ENCODE assay signal across 8 cellular contexts in genomic region chr10:122373713-122374112, GRCh38. TPM values are rescaled to one million over a fixed set of nuclear protein-coding genes. Genes with fewer than 3 reads are reported as not detected.
DNase-seq lines count a peak whose midpoint lies in the region; ATAC-seq, FAIRE-seq and TF ChIP-seq lines count a peak whose summit lies in the region.

No MANE protein-coding gene starts in this region.

- WGBS in A549 (ENCODE audit: missing lambda C conversion rate): 2% methylated on average over 12 of the region's 12 CpGs
- WGBS in GM12878 (ENCODE audit: insufficient coverage, insufficient replicate concordance, low lambda C conversion rate, missing lambda C conversion rate): 33% methylated on average over 12 of the region's 12 CpGs
- 5% methylated on average over 12 of the region's 12 CpGs for WGBS in suprapubic skin

- RAD21 ChIA-PET in GM12878 (lab: Charles Lee; ENCODE audit: unreplicated experiment): no interaction called here

- in situ Hi-C loops in GM12878 (cut with MboI): no loop called here

- TF ChIP-seq RAD21 in A549 (conservative IDR thresholded peaks at IDR 0.05 in 1 of 2, IDR thresholded peaks at IDR 0.05 in 1 of 2) (no peak), GM12878 (IDR thresholded peaks at IDR 0.05; ENCODE audit: insufficient read depth, low read depth, low read length) (no peak)

- H3K79me2 ChIP-seq in GM12878 (ENCODE audit: control insufficient read depth, insufficient read depth, low read length): no peaks in the 10 kb centered on the region

- H3K36me3 ChIP-seq in GM12878 (ENCODE audit: control insufficient read depth in 2 of 2, insufficient read depth in 2 of 2, low read length in 1 of 2) (no peaks in the 10 kb centered on the region), suprapubic skin (no peaks in the 10 kb centered on the region)

- H3K4me3 ChIP-seq in A549: peak overlapping the region; percentile 49
- H3K4me3 ChIP-seq in GM12878: no peak overlapping the region
- H3K4me3 ChIP-seq in suprapubic skin: peak overlapping the region; percentile 98

- TF ChIP-seq POLR2A in A549 (IDR thresholded peaks at IDR 0.05; ENCODE audit: low read length) (no peak), GM12878 (IDR thresholded peaks at IDR 0.05; ENCODE audit: low read depth, low read length) (no peak), suprapubic skin (IDR thresholded peaks at IDR 0.05) (no peak)

- SMC1A ChIA-PET in GM12878 (lab: Charles Lee; ENCODE audit: uncharacterized antibody, unreplicated experiment): interaction anchor here (2.1 kb wide), 1 partner anchor 62 kb away, joined by 8 read pairs; no protein-coding TSS in a partner anchor

- no TSS peak for BruUV-seq in GM12878 (replicated peaks; lab: Mats Ljungman, UMichigan)

- TF ChIP-seq CTCF in A549 (IDR thresholded peaks at IDR 0.05): no peak
- TF ChIP-seq CTCF in GM12878 (IDR thresholded peaks at IDR 0.05 in 2 of 3, conservative IDR thresholded peaks at IDR 0.05 in 1 of 3; ENCODE audit: control insufficient read depth in 2 of 3, extremely low read depth in 1 of 3, insufficient read depth in 1 of 3, low read depth in 3 of 3, low read length in 3 of 3): no peak
- TF ChIP-seq CTCF in suprapubic skin (IDR thresholded peaks at IDR 0.05): no peak

- H3K4me1 ChIP-seq in A549 (peaks cover 34% of the 10 kb centered on the region), GM12878 (ENCODE audit: control insufficient read depth, insufficient read depth, low read length) (peaks cover 6% of the 10 kb centered on the region), suprapubic skin (peaks cover 50% of the 10 kb centered on the region)

- H2AFZ ChIP-seq in GM12878 (ENCODE audit: control insufficient read depth, low read depth, low read length): no peak overlapping the region

- no peak for FAIRE-seq in A549 (lab: Jason Lieb, UNC)
- no peak for FAIRE-seq in GM12878 (lab: Jason Lieb, UNC)

- intact Hi-C loops in GM12878 (cut with micrococcal nuclease; ENCODE audit: unreplicated experiment): no loop called here

- H3K9ac ChIP-seq in GM12878 (ENCODE audit: control insufficient read depth, insufficient read depth, low read length): no peak overlapping the region

- H3K4me2 ChIP-seq in A549: peak overlapping the region; percentile 87
- peak overlapping the region; percentile 26; the same call in 1 of the 2 replicates for H3K4me2 ChIP-seq in GM12878 (ENCODE audit: control insufficient read depth, insufficient read depth)

- peak; percentile 16 to 31 for DNase-seq in A549 (ENCODE audit: low read depth in 1 of 2, low spot score in 1 of 2)
- DNase-seq in HK-2 (ENCODE audit: unreplicated experiment): peak; percentile 15
- no peak for DNase-seq in GM12878 (ENCODE audit: low read depth, low spot score)
- peak; percentile 26 for DNase-seq in kidney tubule cell (ENCODE audit: low spot score)
- no peak for DNase-seq in suprapubic skin (ENCODE audit: low spot score in 2 of 2)
- DNase-seq in middle frontal gyrus (ENCODE audit: extremely low spot score, low spot score): no peak
- no peak for DNase-seq in activated CD4-positive, CD25-positive, alpha-beta regulatory T cell (lab: John Stamatoyannopoulos, UW)

- POLR2A ChIA-PET in A549 (lab: Yijun Ruan, JAX): interaction anchor here (0.6 to 2.7 kb wide), 10 partner anchors 11 to 445 kb away, joined by 3 to 22 read pairs (median 4); no protein-coding TSS in a partner anchor
- POLR2A ChIA-PET in GM12878 (lab: Charles Lee): no interaction called here

- peaks cover 0 to 15% of the 10 kb centered on the region in 2 experiments; a peak in 3 of 4 replicates for H3K27me3 ChIP-seq in GM12878 (replicated peaks in 1 of 2; ENCODE audit: control insufficient read depth in 2 of 2, insufficient read depth in 2 of 2, low read length in 1 of 2)
- H3K27me3 ChIP-seq in suprapubic skin: no peaks in the 10 kb centered on the region

- no peaks in the 10 kb centered on the region for H3K9me3 ChIP-seq in A549
- no peaks in the 10 kb centered on the region; the same call in 1 of the 3 replicates for H3K9me3 ChIP-seq in GM12878 (replicated peaks; ENCODE audit: control insufficient read depth, insufficient read depth, low read length)
- H3K9me3 ChIP-seq in suprapubic skin: no peaks in the 10 kb centered on the region

- CTCF ChIA-PET in A549 (lab: Yijun Ruan, JAX) (interaction anchor here (0.6 to 3.2 kb wide), 13 partner anchors 10 to 330 kb away, joined by 3 to 13 read pairs (median 4); no protein-coding TSS in a partner anchor), GM12878 (lab: Yijun Ruan, JAX) (interaction anchor here (1.1 to 1.2 kb wide), 2 partner anchors 40 to 74 kb away, joined by 4 to 7 read pairs; no protein-coding TSS in a partner anchor)

- H3K27ac ChIP-seq in A549 (peak overlapping the region; percentile 67 to 77), GM12878 (ENCODE audit: control insufficient read depth, insufficient read depth) (no peak overlapping the region), suprapubic skin (peak overlapping the region; percentile 98)

- TF ChIP-seq EP300 in A549 (IDR thresholded peaks at IDR 0.05): no peak
- no peak for TF ChIP-seq EP300 in GM12878 (IDR thresholded peaks at IDR 0.05; ENCODE audit: borderline replicate concordance in 1 of 2, control insufficient read depth in 1 of 2, low read depth in 2 of 2, low read length in 2 of 2)
- TF ChIP-seq EP300 in suprapubic skin (IDR thresholded peaks at IDR 0.05): no peak

- ATAC-seq in A549 (peak; percentile 10 to 31; a peak in 4 of 6 replicates), GM12878 (no peak), GM21786 (IDR thresholded peaks at IDR 0.05; ENCODE audit: unreplicated experiment) (no peak)

- no peaks in the 10 kb centered on the region for H4K20me1 ChIP-seq in GM12878 (ENCODE audit: control insufficient read depth, insufficient read depth)

TF ChIP-seq in A549, 52 proteins besides CTCF, POLR2A, EP300 and RAD21:
- no peak for TF ChIP-seq HEYL (CRISPR knock-in tag; IDR thresholded peaks at IDR 0.05)
- no peak for TF ChIP-seq EHMT2 (IDR thresholded peaks at IDR 0.05; ENCODE audit: low read depth)
- no peak for TF ChIP-seq ZC3H11A (IDR thresholded peaks at IDR 0.05)
- no peak for TF ChIP-seq SMC3 (IDR thresholded peaks at IDR 0.05)

TF ChIP-seq in GM12878, 131 proteins besides CTCF, POLR2A, EP300 and RAD21:
- no peak for TF ChIP-seq SUPT20H (IDR thresholded peaks at IDR 0.05; ENCODE audit: borderline replicate concordance, control insufficient read depth, low read depth, low read length)

RNA-seq across cellular contexts. Expression of gene PLEKHA1, which starts 0.8 kb away (rescaled TPM):
- polyA plus RNA-seq in A549 (2011; rRNA removed) (52.0 and 62.4 TPM in 2 replicates), A549 (2017; fragmentation: RNase III; extraction: RNeasy Plus Mini Kit Qiagen cat#74134 plus additional on column Dnase treatment) (22.8 to 27.1 TPM (median 26.7 TPM) in 3 replicates), GM12878 (2011; rRNA removed) (6.0 and 8.9 TPM in 2 replicates), GM12878 (2014; fragmentation: Illumina TruSeq; extraction: Trizol) (0.50 and 0.60 TPM in 2 replicates), GM12878 (2014; fragmentation: Nextera tagmentation; extraction: Ambion mirVana) (under 1 TPM; 0.15 to 0.19 TPM), GM12878 (2014; rRNA removed) (0.25 and 0.33 TPM in 2 replicates), GM12878 (2016; fragmentation: Nextera tagmentation; extraction: Ambion mirVana) (under 1 TPM; 0.25 to 0.35 TPM)
- 12.4 and 13.9 TPM in 2 replicates for polyA plus RNA-seq in A549 (2012; cell fraction: cytosol; rRNA removed)
- polyA plus RNA-seq in A549 (2012; cell fraction: nucleus; rRNA removed): 9.2 and 12.8 TPM in 2 replicates
- polyA minus RNA-seq in A549 (2011; rRNA and poly(A)+ RNA removed): 18.2 and 25.2 TPM in 2 replicates
- 18.5 and 20.4 TPM in 2 replicates for total RNA-seq in GM12878 (2013; cell fraction: nucleolus; rRNA removed)
- total RNA-seq in GM12878 (2014; rRNA removed) (0.23 and 0.33 TPM in 2 replicates), GM12878 (2014; rRNA removed; fragmentation: Illumina TruSeq; extraction: Trizol) (0.31 and 0.37 TPM in 2 replicates), GM12878 (2021) (0.43 and 0.64 TPM in 2 replicates), suprapubic skin (10 to 100 TPM; 68.2 to 91.6 (median 78.8) TPM)
- 3.2 TPM for polyA plus RNA-seq in GM12878 (2011; ENCODE audit: low read depth)
- polyA plus RNA-seq in GM12878 (2011; cell fraction: cytosol; rRNA removed): 2.7 and 2.8 TPM in 2 replicates
- polyA plus RNA-seq in GM12878 (2011; cell fraction: nucleus; rRNA removed): 5.4 and 6.0 TPM in 2 replicates
- 3.3 and 3.4 TPM in 2 replicates for polyA plus RNA-seq in GM12878 (2012)
- polyA minus RNA-seq in GM12878 (2011; rRNA and poly(A)+ RNA removed): 3.6 and 6.8 TPM in 2 replicates
- 2.7 and 4.8 TPM in 2 replicates for polyA minus RNA-seq in GM12878 (2011; cell fraction: cytosol; rRNA and poly(A)+ RNA removed)
- polyA minus RNA-seq in GM12878 (2011; cell fraction: nucleus; rRNA and poly(A)+ RNA removed): 3.4 and 4.5 TPM in 2 replicates

Comparison
In these comparisons a context has a peak if more than half of its experiments do, and no peak if none do; other contexts are left out.
1. ATAC-seq: peak in A549 (2 of 2); none in GM12878 (single experiment) and GM21786 (single experiment).
2. DNase-seq: peak in A549 (2 of 2), HK-2 (single experiment) and kidney tubule cell (single experiment); none in GM12878 (single experiment), suprapubic skin (0 of 2), middle frontal gyrus (single experiment) and activated CD4-positive, CD25-positive, alpha-beta regulatory T cell (0 of 4).